8 cellular contexts compared by ENCODE assay signal in the genomic region with DNA sequence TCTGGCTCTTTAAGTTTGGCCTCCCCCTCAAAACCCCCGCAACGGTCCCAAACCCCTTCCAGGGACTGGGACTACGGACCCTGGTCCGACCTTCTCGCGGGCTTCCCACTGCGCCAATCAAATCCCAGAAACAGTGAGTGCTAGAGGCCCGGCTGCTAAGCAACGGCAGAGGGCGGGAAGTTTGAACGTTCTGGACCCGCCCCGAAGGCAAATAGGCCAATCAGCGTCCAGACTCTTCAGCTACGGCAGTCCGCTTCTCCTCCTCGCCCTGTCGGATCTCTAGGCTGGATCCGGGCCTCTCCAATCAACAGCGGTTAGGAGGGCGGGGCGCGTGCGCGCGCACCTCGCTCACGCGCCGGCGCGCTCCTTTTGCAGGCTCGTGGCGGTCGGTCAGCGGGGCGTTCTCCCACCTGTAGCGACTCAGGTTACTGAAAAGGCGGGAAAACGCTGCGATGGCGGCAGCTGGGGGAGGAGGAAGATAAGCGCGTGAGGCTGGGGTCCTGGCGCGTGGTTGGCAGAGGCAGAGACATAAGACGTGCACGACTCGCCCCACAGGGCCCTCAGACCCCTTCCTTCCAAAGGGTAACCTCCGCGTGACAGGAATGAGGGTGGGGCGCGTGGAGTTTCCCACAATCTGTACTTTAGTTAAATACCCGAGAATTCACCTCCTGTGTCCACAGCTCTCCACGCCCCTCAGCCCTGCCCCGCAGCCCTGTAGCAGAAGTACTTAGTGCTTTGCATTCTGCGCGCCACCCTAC. TPM values are rescaled to one million over a fixed set of nuclear protein-coding genes. Genes with fewer than 3 reads are reported as not detected.
DNase-seq lines count a peak whose midpoint lies in the region; ATAC-seq, FAIRE-seq and TF ChIP-seq lines count a peak whose summit lies in the region.

Gene MSH5 (plus strand): TSS at position 367 of the 758 bp plus-strand sequence. CDS start 462 bp downstream, outside the sequence.

- CTCF ChIA-PET in HepG2 (lab: Yijun Ruan, JAX; ENCODE audit: low intra/inter-chr PET ratio, low total read pairs) = interaction anchor here (1.7 kb wide), 1 partner anchor 10 kb away, joined by 4 read pairs; the partner anchor contains the start of gene DDAH2

- no peak for TF ChIP-seq CTCF in HepG2 (CRISPR knock-in tag; IDR thresholded peaks at IDR 0.05)

- peaks cover 0 to 3% (median 0%) of the 10 kb centered on the region in 11 experiments; a peak in 3 of 22 replicates for H4K20me1 ChIP-seq in BLaER1 treated with 17β-estradiol and CSF1 and Interleukin-3, amounts not matched to agents 10 nM and 100 nM
- peaks cover 3% of the 10 kb centered on the region; the same call in 1 of the 2 replicates for H4K20me1 ChIP-seq in HepG2 (ENCODE audit: insufficient read depth, low read length)

- peak; percentile 99 for FAIRE-seq in HepG2 (lab: Jason Lieb, UNC)

- no peaks in the 10 kb centered on the region for H3K9me3 ChIP-seq in BLaER1 treated with 17β-estradiol and CSF1 and Interleukin-3, amounts not matched to agents 10 nM and 100 nM (replicated peaks in 1 of 11)
- no peaks in the 10 kb centered on the region for H3K9me3 ChIP-seq in HepG2 (ENCODE audit: low read length)

- intact Hi-C loops in HepG2 (cut with micrococcal nuclease; ENCODE audit: unreplicated experiment) = loop anchor here (1.0 to 5.0 kb wide), 4 partner anchors 38 to 95 kb away; partner anchors contain the start of genes ABHD16A and LSM2

- BruUV-seq in HepG2 (replicated peaks; lab: Mats Ljungman, UMichigan) = TSS peak; percentile 47

- peak; percentile 51 for TF ChIP-seq RAD21 in HepG2 (CRISPR knock-in tag; IDR thresholded peaks at IDR 0.05)

- no peak within 1 kb of the TSS for H2AFZ ChIP-seq in HepG2 (ENCODE audit: low read length)

- peak; percentile 79 for ATAC-seq in GM19324 (IDR thresholded peaks at IDR 0.05; ENCODE audit: low FRiP score, unreplicated experiment)
- ATAC-seq in HG03460 (IDR thresholded peaks at IDR 0.05; ENCODE audit: unreplicated experiment) = peak; percentile 48
- peak; percentile 74 for ATAC-seq in HepG2

- POLR2A ChIA-PET in HepG2 (lab: Yijun Ruan, JAX) = interaction anchor here (0.6 to 11.3 kb wide), 37 partner anchors 9 to 1098 kb away, joined by 3 to 279 read pairs (median 21); partner anchors contain the start of genes ABHD16A, APOM, ATF6B and BAG6

- H3K9ac ChIP-seq in BLaER1 treated with 17β-estradiol and CSF1 and Interleukin-3, amounts not matched to agents 10 nM and 100 nM = peak within 1 kb of the TSS; percentile 88 to 97 (median 92)
- H3K9ac ChIP-seq in HepG2 (ENCODE audit: insufficient read depth, low read depth, low read length) = peak within 1 kb of the TSS; percentile 98

- TF ChIP-seq EP300 in HepG2 (IDR thresholded peaks at IDR 0.05; ENCODE audit: low read depth in 2 of 2, low read length in 2 of 2) = no peak; a peak in 1 of 4 replicates
- TF ChIP-seq EP300 in HepG2 (CRISPR knock-in tag; IDR thresholded peaks at IDR 0.05; ENCODE audit: borderline replicate concordance) = peak; percentile 71

- H3K4me3 ChIP-seq in BLaER1 treated with 17β-estradiol and CSF1 and Interleukin-3, amounts not matched to agents 10 nM and 100 nM = peak within 1 kb of the TSS; percentile 75 to 98 (median 88)
- peak within 1 kb of the TSS; percentile 44 to 92 (median 92) for H3K4me3 ChIP-seq in HepG2 (replicated peaks in 1 of 3; ENCODE audit: insufficient read depth in 1 of 3, low read depth in 2 of 3, low read length in 3 of 3)

- WGBS in HepG2 (ENCODE audit: low lambda C conversion rate) = 11% methylated on average over 49 of the region's 58 CpGs

- DNase-seq in NCI-H748 treated with DMSO at 0.1 percent for 48 hours (lab: John Stamatoyannopoulos, UW) (peak; percentile 99), dermis blood vessel endothelial cell (peak; percentile 99), HepG2 (ENCODE audit: low spot score) (peak; percentile 100)
- peak; percentile 87 to 96 for DNase-seq in activated CD4-positive, alpha-beta T cell treated with anti-CD3 and anti-CD28 coated beads, Interleukin-2, amount 50 U/mL, for 24 hours (ENCODE audit: low read depth in 1 of 2, low spot score in 1 of 2)
- peak; percentile 94 for DNase-seq in stimulated activated CD4-positive, alpha-beta T cell treated with anti-CD3 and anti-CD28 coated beads, Interleukin-2, amount 100 ng/mL, for 48 hours

- H3K27ac ChIP-seq in BLaER1 treated with 17β-estradiol and CSF1 and Interleukin-3, amounts not matched to agents 10 nM and 100 nM = peak within 1 kb of the TSS; percentile 81 to 100 (median 97); a peak in 21 of 22 replicates
- H3K27ac ChIP-seq in HepG2 (ENCODE audit: extremely low read length, insufficient read depth, low read length) = peak within 1 kb of the TSS; percentile 99

- peaks cover 0 to 37% (median 31%) of the 10 kb centered on the region in 11 experiments; a peak in 18 of 22 replicates for H3K36me3 ChIP-seq in BLaER1 treated with 17β-estradiol and CSF1 and Interleukin-3, amounts not matched to agents 10 nM and 100 nM
- peaks cover 0 to 6% of the 10 kb centered on the region in 2 experiments; a peak in 3 of 5 replicates for H3K36me3 ChIP-seq in HepG2 (replicated peaks in 1 of 2; ENCODE audit: control insufficient read depth in 1 of 2, insufficient read depth in 2 of 2, low read length in 2 of 2)

- H3K79me2 ChIP-seq in HepG2 (ENCODE audit: insufficient read depth, low read length) = peaks cover 22% of the 10 kb centered on the region

- in situ Hi-C loops in HepG2 (cut with HindIII; ENCODE audit: extremely low pct_ligation_motif_present, low pct_unique_long_range_greater_than_20kb) = no loop called here

- no peaks in the 10 kb centered on the region for H3K27me3 ChIP-seq in BLaER1 treated with 17β-estradiol and CSF1 and Interleukin-3, amounts not matched to agents 10 nM and 100 nM
- no peaks in the 10 kb centered on the region; a peak in 1 of 5 replicates for H3K27me3 ChIP-seq in HepG2 (ENCODE audit: control insufficient read depth in 1 of 2, insufficient read depth in 2 of 2, low read length in 2 of 2)

- H3K4me2 ChIP-seq in BLaER1 treated with 17β-estradiol and CSF1 and Interleukin-3, amounts not matched to agents 10 nM and 100 nM = peak within 1 kb of the TSS; percentile 93 to 100 (median 99)
- peak within 1 kb of the TSS; percentile 98 for H3K4me2 ChIP-seq in HepG2 (ENCODE audit: low read depth, low read length)

- H3K4me1 ChIP-seq in BLaER1 treated with 17β-estradiol and CSF1 and Interleukin-3, amounts not matched to agents 10 nM and 100 nM = peaks cover 56 to 70% (median 63%) of the 10 kb centered on the region in 10 experiments
- peaks cover 50% of the 10 kb centered on the region for H3K4me1 ChIP-seq in HepG2 (ENCODE audit: insufficient read depth, low read length)

- TF ChIP-seq POLR2A in HepG2 (IDR thresholded peaks at IDR 0.05; ENCODE audit: insufficient read depth in 1 of 2, low read depth in 2 of 2, low read length in 2 of 2) = peak in 1 of 2 experiments; percentile 45; a peak in 2 of 4 replicates

TF ChIP-seq in HepG2, 621 proteins besides CTCF, POLR2A, EP300 and RAD21 (continues in another document):
- TF ChIP-seq ZNF3 (CRISPR knock-in tag; IDR thresholded peaks at IDR 0.05) (no peak), NR3C1 (CRISPR knock-in tag; IDR thresholded peaks at IDR 0.05) (no peak), ZNF709 (CRISPR knock-in tag; IDR thresholded peaks at IDR 0.05) (peak; percentile 96), CHD2 (IDR thresholded peaks at IDR 0.05; ENCODE audit: low read depth, low read length) (peak; percentile 92), TMF1 (CRISPR knock-in tag; IDR thresholded peaks at IDR 0.05; ENCODE audit: low read depth) (peak; percentile 100), GMEB2 (CRISPR knock-in tag; IDR thresholded peaks at IDR 0.05; ENCODE audit: low read depth) (no peak)

RNA-seq across cellular contexts. Expression of gene MSH5, which starts in this region (rescaled TPM):
- total RNA-seq in dermis blood vessel endothelial cell (7.1 and 8.5 TPM in 2 replicates), HepG2 (2016; rRNA removed; fragmentation: Illumina TruSeq; extraction: Trizol) (2.5 and 10.2 TPM in 2 replicates)
- total RNA-seq in HepG2 (2016; cell fraction: cytosol; rRNA removed; fragmentation: Illumina TruSeq; extraction: Trizol; ENCODE audit: low read depth) = 6.2 and 9.7 TPM in 2 replicates
- 3.6 and 10.0 TPM in 2 replicates for total RNA-seq in HepG2 (2016; cell fraction: insoluble cytoplasmic fraction; rRNA removed; fragmentation: Illumina TruSeq; extraction: Trizol)
- 3.8 and 4.3 TPM in 2 replicates for total RNA-seq in HepG2 (2016; cell fraction: membrane; rRNA removed; fragmentation: Illumina TruSeq; extraction: Trizol)
- total RNA-seq in HepG2 (2016; cell fraction: nucleus; rRNA removed; fragmentation: Illumina TruSeq; extraction: Trizol) = 23.2 and 28.8 TPM in 2 replicates
- polyA plus RNA-seq in HepG2 (2011; rRNA removed) = 28.3 and 38.7 TPM in 2 replicates
- polyA plus RNA-seq in HepG2 (2011; cell fraction: cytosol; rRNA removed) = 6.2 and 7.0 TPM in 2 replicates
- polyA plus RNA-seq in HepG2 (2011; cell fraction: nucleus; rRNA removed) = 221 and 280 TPM in 2 replicates
- 18.8 and 19.5 TPM in 2 replicates for polyA plus RNA-seq in HepG2 (2012)
- 0.90 and 1.3 TPM in 2 replicates for polyA plus RNA-seq in HepG2 (2016; cell fraction: cytosol; fragmentation: Illumina TruSeq; extraction: Trizol; ENCODE audit: low read depth)
- polyA plus RNA-seq in HepG2 (2016; cell fraction: insoluble cytoplasmic fraction; fragmentation: Illumina TruSeq; extraction: Trizol; ENCODE audit: low read depth) = 2.9 and 3.2 TPM in 2 replicates
- 1.5 and 2.2 TPM in 2 replicates for polyA plus RNA-seq in HepG2 (2016; cell fraction: membrane; fragmentation: Illumina TruSeq; extraction: Trizol; ENCODE audit: low read depth)
- 76.6 and 77.9 TPM in 2 replicates for polyA plus RNA-seq in HepG2 (2016; cell fraction: nucleus; fragmentation: Illumina TruSeq; extraction: Trizol; ENCODE audit: insufficient read depth, low read depth)
- polyA minus RNA-seq in HepG2 (2011; rRNA and poly(A)+ RNA removed; ENCODE audit: low replicate concordance) = 32.0 and 34.5 TPM in 2 replicates
- 3.9 and 5.5 TPM in 2 replicates for polyA minus RNA-seq in HepG2 (2011; cell fraction: cytosol; rRNA and poly(A)+ RNA removed)
- polyA minus RNA-seq in HepG2 (2011; cell fraction: nucleus; rRNA and poly(A)+ RNA removed) = 84.3 and 91.3 TPM in 2 replicates

Comparison
In these comparisons a context has a peak if more than half of its experiments do, and no peak if none do; other contexts are left out.
1. Peak in every context shown above with its lines: DNase-seq, ATAC-seq, H3K4me3 ChIP-seq and H3K27ac ChIP-seq.